In genomic region chr2:236107536-236107935, GRCh38 we compare ENCODE assay signal across 23 cellular contexts.
"Had no signal": no experiment of that assay in that cellular context is flagged by ENCODE, and none has a peak within 500 bp of the region (broad histone marks: within the 10 kb centered on the region; RNA-seq: fewer than 3 reads in every experiment).

No MANE protein-coding gene starts in this region.

- DNase-seq: activated CD4-positive, alpha-beta T cell treated with anti-CD3 and anti-CD28 coated beads, Interleukin-2, amount 10 ng/mL, durations not matched to agents 24 days and 14 days; activated CD8-positive, alpha-beta memory T cell treated with anti-CD3 and anti-CD28 coated beads, Interleukin-2, amount 10 ng/mL, durations not matched to agents 7 days and 5 days; activated CD8-positive, alpha-beta T cell treated with anti-CD3 and anti-CD28 coated beads for 36 hours; activated gamma-delta T cell treated with Interleukin-2 at 50 U/mL for 16 hours; activated T-cell treated with anti-CD3 and anti-CD28 coated beads for 4 hours; anterior cingulate cortex; brain microvascular endothelial cell; effector CD4-positive, alpha-beta T cell; hypothalamus; left ventricle myocardium superior; naive B cell; ovary; stimulated activated CD4-positive, alpha-beta T cell treated with anti-CD3 and anti-CD28 coated beads, Interleukin-1b, Interleukin-23, amount 100 ng/mL, for 48 hours; stimulated activated naive CD8-positive, alpha-beta T cell treated with anti-CD3 and anti-CD28 coated beads, Interleukin-15, amount 100 ng/mL, for 72 hours had no signal

- H3K9me3 Mint-ChIP-seq: activated CD4-positive, alpha-beta T cell treated with anti-CD3 and anti-CD28 coated beads, Interleukin-2, amount 10 ng/mL, durations not matched to agents 24 days and 14 days; activated CD8-positive, alpha-beta T cell treated with anti-CD3 and anti-CD28 coated beads for 36 hours; activated naive CD4-positive, alpha-beta T cell treated with anti-CD3 and anti-CD28 coated beads, Interleukin-2, amount 50 U/mL, for 24 hours; dendritic cell treated with granulocyte-macrophage colony-stimulating factor and Interleukin-4, amounts not matched to agents 40 ng/mL and 50 ng/mL, for 4 days; stimulated activated naive CD8-positive, alpha-beta T cell treated with anti-CD3 and anti-CD28 coated beads, Interleukin-15, amount 100 ng/mL, for 72 hours had no signal

- FAIRE-seq: frontal cortex, islet of Langerhans had no signal

- H3K36me3 Mint-ChIP-seq: activated CD8-positive, alpha-beta memory T cell treated with anti-CD3 and anti-CD28 coated beads, Interleukin-2, amount 10 ng/mL, durations not matched to agents 7 days and 5 days; activated naive CD4-positive, alpha-beta T cell treated with anti-CD3 and anti-CD28 coated beads, Interleukin-2, amount 50 U/mL, for 24 hours; naive B cell had no signal

- H3K36me3 ChIP-seq: brain microvascular endothelial cell, neutrophil, ovary, suprapubic skin, tibial nerve had no signal

- H3K9me3 ChIP-seq: esophagus muscularis mucosa, neutrophil, ovary, suprapubic skin, tibial nerve had no signal

- H3K4me3 ChIP-seq: esophagus muscularis mucosa, ovary, suprapubic skin, tibial nerve had no signal

- H3K4me3 Mint-ChIP-seq: activated CD4-positive, alpha-beta T cell treated with anti-CD3 and anti-CD28 coated beads, Interleukin-2, amount 10 ng/mL, durations not matched to agents 24 days and 14 days; activated CD8-positive, alpha-beta memory T cell treated with anti-CD3 and anti-CD28 coated beads, Interleukin-2, amount 10 ng/mL, durations not matched to agents 7 days and 5 days; activated CD8-positive, alpha-beta T cell treated with anti-CD3 and anti-CD28 coated beads for 36 hours; activated naive CD4-positive, alpha-beta T cell treated with anti-CD3 and anti-CD28 coated beads, Interleukin-2, amount 50 U/mL, for 24 hours; dendritic cell treated with granulocyte-macrophage colony-stimulating factor and Interleukin-4, amounts not matched to agents 40 ng/mL and 50 ng/mL, for 4 days; naive B cell; stimulated activated naive CD8-positive, alpha-beta T cell treated with anti-CD3 and anti-CD28 coated beads, Interleukin-15, amount 100 ng/mL, for 72 hours had no signal

- H3K27me3 ChIP-seq: brain microvascular endothelial cell, esophagus muscularis mucosa, ovary, suprapubic skin, tibial nerve had no signal

- ATAC-seq: activated CD4-positive, CD25-positive, alpha-beta regulatory T cell treated with anti-CD3 and anti-CD28 coated beads, Interleukin-2, amount 50 U/mL, for 24 hours; activated CD8-positive, alpha-beta memory T cell treated with anti-CD3 and anti-CD28 coated beads, Interleukin-2, amount 10 ng/mL, durations not matched to agents 7 days and 5 days; activated CD8-positive, alpha-beta T cell treated with anti-CD3 and anti-CD28 coated beads for 36 hours; left ventricle myocardium superior; stimulated activated naive CD8-positive, alpha-beta T cell treated with anti-CD3 and anti-CD28 coated beads, Interleukin-15, amount 100 ng/mL, for 72 hours had no signal

- H3K27ac ChIP-seq: brain microvascular endothelial cell, esophagus muscularis mucosa, neutrophil, ovary, suprapubic skin had no signal

- H3K27ac Mint-ChIP-seq: activated CD4-positive, alpha-beta T cell treated with anti-CD3 and anti-CD28 coated beads, Interleukin-2, amount 10 ng/mL, durations not matched to agents 24 days and 14 days; activated CD8-positive, alpha-beta memory T cell treated with anti-CD3 and anti-CD28 coated beads, Interleukin-2, amount 10 ng/mL, durations not matched to agents 7 days and 5 days; activated CD8-positive, alpha-beta T cell treated with anti-CD3 and anti-CD28 coated beads for 36 hours; activated naive CD4-positive, alpha-beta T cell treated with anti-CD3 and anti-CD28 coated beads, Interleukin-2, amount 50 U/mL, for 24 hours; dendritic cell treated with granulocyte-macrophage colony-stimulating factor and Interleukin-4, amounts not matched to agents 40 ng/mL and 50 ng/mL, for 4 days; naive B cell had no signal

- H3K27me3 Mint-ChIP-seq: activated CD8-positive, alpha-beta memory T cell treated with anti-CD3 and anti-CD28 coated beads, Interleukin-2, amount 10 ng/mL, durations not matched to agents 7 days and 5 days had no signal

- H3K4me1 Mint-ChIP-seq: activated CD4-positive, alpha-beta T cell treated with anti-CD3 and anti-CD28 coated beads, Interleukin-2, amount 10 ng/mL, durations not matched to agents 24 days and 14 days; activated CD8-positive, alpha-beta memory T cell treated with anti-CD3 and anti-CD28 coated beads, Interleukin-2, amount 10 ng/mL, durations not matched to agents 7 days and 5 days; activated naive CD4-positive, alpha-beta T cell treated with anti-CD3 and anti-CD28 coated beads, Interleukin-2, amount 50 U/mL, for 24 hours; stimulated activated naive CD8-positive, alpha-beta T cell treated with anti-CD3 and anti-CD28 coated beads, Interleukin-15, amount 100 ng/mL, for 72 hours had no signal
